Comparison of ENCODE assay signal across 8 cellular contexts in genomic region chr4:48340905-48341775, GRCh38. TPM values are rescaled to one million over a fixed set of nuclear protein-coding genes. Genes with fewer than 3 reads are reported as not detected.
DNase-seq lines count a peak whose midpoint lies in the region; ATAC-seq and TF ChIP-seq lines count a peak whose summit lies in the region.

TSS of gene SLAIN2 (plus strand) at chr4:48341529. CDS start at chr4:48341740, 211 bp downstream.

- DNase-seq in AG08396 (ENCODE audit: low spot score) (peak; percentile 98), NCI-H2227 treated with DMSO at 0.1 percent for 48 hours (lab: John Stamatoyannopoulos, UW) (peak; percentile 97), WTC11 (ENCODE audit: low spot score) (peak; percentile 98), cardiac fibroblast (ENCODE audit: low read depth in 2 of 2) (peak; percentile 98 to 99), iPS-NIHi7 (ENCODE audit: extremely low spot score) (peak; percentile 98), smooth muscle cell of the brain vasculature (ENCODE audit: low read depth, low spot score) (peak; percentile 96)

- H3K4me3 Mint-ChIP-seq in WTC11: peak within 1 kb of the TSS; percentile 96

- ATAC-seq in GM18907 (IDR thresholded peaks at IDR 0.05; ENCODE audit: unreplicated experiment): peak; percentile 91
- peak; percentile 85 for ATAC-seq in HG03159 (IDR thresholded peaks at IDR 0.05; ENCODE audit: unreplicated experiment)
- peak; percentile 86 for ATAC-seq in WTC11

- H3K9me3 Mint-ChIP-seq in WTC11: no peaks in the 10 kb centered on the region

- CTCF ChIA-PET in WTC11 (lab: Charles Lee): interaction anchor here (0.6 to 1.5 kb wide), 9 partner anchors 12 to 458 kb away, joined by 3 to 7 read pairs (median 3); no protein-coding TSS in a partner anchor

- peaks cover 46% of the 10 kb centered on the region for H3K4me1 Mint-ChIP-seq in WTC11

- peak within 1 kb of the TSS; percentile 90 for H3K27ac Mint-ChIP-seq in WTC11

- POLR2A ChIA-PET in WTC11 (lab: Charles Lee): interaction anchor here (0.6 to 1.4 kb wide), 6 partner anchors 15 to 257 kb away, joined by 3 to 5 read pairs (median 4); partner anchors contain the start of gene ZAR1

- H3K27me3 Mint-ChIP-seq in WTC11 (ENCODE audit: low read depth): no peaks in the 10 kb centered on the region

- no peak for TF ChIP-seq CTCF in WTC11 (IDR thresholded peaks at IDR 0.05)
- TF ChIP-seq CTCF in cardiac fibroblast (IDR thresholded peaks at IDR 0.05; ENCODE audit: low read depth, low read length): peak; percentile 49

- peak within 1 kb of the TSS; percentile 90 to 91 for H3K4me3 ChIP-seq in cardiac fibroblast (replicated peaks in 1 of 2; ENCODE audit: low read depth in 2 of 2, low read length in 2 of 2)

- no peaks in the 10 kb centered on the region for H3K36me3 Mint-ChIP-seq in WTC11

TF ChIP-seq in WTC11, 78 proteins besides CTCF, POLR2A, EP300 and RAD21 (continues in another document):
- TF ChIP-seq PREB (CRISPR knock-in tag; IDR thresholded peaks at IDR 0.05; ENCODE audit: borderline replicate concordance) (no peak), MXD4 (CRISPR knock-in tag; IDR thresholded peaks at IDR 0.05; ENCODE audit: borderline replicate concordance) (no peak), ZNF281 (CRISPR knock-in tag; IDR thresholded peaks at IDR 0.05) (no peak), HMGXB4 (CRISPR knock-in tag; IDR thresholded peaks at IDR 0.05) (peak; percentile 80; the same call in 1 of the 2 replicates), CREM (CRISPR knock-in tag; IDR thresholded peaks at IDR 0.05) (peak; percentile 27; the same call in 1 of the 2 replicates), AR (CRISPR knock-in tag; IDR thresholded peaks at IDR 0.05) (no peak), MAX (CRISPR knock-in tag; IDR thresholded peaks at IDR 0.05) (peak; percentile 11; the same call in 1 of the 2 replicates), TEAD1 (CRISPR knock-in tag; IDR thresholded peaks at IDR 0.05) (no peak; the same call in 1 of the 2 replicates), ATF3 (CRISPR knock-in tag; conservative IDR thresholded peaks at IDR 0.05) (no peak), NFE2L1 (CRISPR knock-in tag; IDR thresholded peaks at IDR 0.05) (no peak), ZNF219 (CRISPR knock-in tag; IDR thresholded peaks at IDR 0.05; ENCODE audit: borderline replicate concordance) (no peak), ELF4 (CRISPR knock-in tag; IDR thresholded peaks at IDR 0.05; ENCODE audit: low read depth) (no peak), ZNF263 (CRISPR knock-in tag; IDR thresholded peaks at IDR 0.05; ENCODE audit: low read depth) (no peak), ETV6 (CRISPR knock-in tag; IDR thresholded peaks at IDR 0.05) (peak; percentile 80), EMX1 (CRISPR knock-in tag; IDR thresholded peaks at IDR 0.05) (no peak), GABPB1 (CRISPR knock-in tag; IDR thresholded peaks at IDR 0.05) (peak; percentile 54; the same call in 1 of the 2 replicates), ZBTB21 (CRISPR knock-in tag; IDR thresholded peaks at IDR 0.05; ENCODE audit: borderline replicate concordance) (no peak), ZNF512 (CRISPR knock-in tag; IDR thresholded peaks at IDR 0.05; ENCODE audit: borderline replicate concordance) (no peak), GTF2I (CRISPR knock-in tag; conservative IDR thresholded peaks at IDR 0.05) (no peak), ZNF423 (CRISPR knock-in tag; IDR thresholded peaks at IDR 0.05) (no peak)

RNA-seq across cellular contexts. Expression of gene SLAIN2, which starts in this region (rescaled TPM):
- total RNA-seq in WTC11 (2021): 31.2 to 35.8 TPM (median 33.8 TPM) in 3 replicates

Comparison
In these comparisons a context has a peak if more than half of its experiments do, and no peak if none do; other contexts are left out.
1. Peak in every context shown above with its lines: DNase-seq, ATAC-seq and H3K4me3 ChIP-seq.